In the genomic region with DNA sequence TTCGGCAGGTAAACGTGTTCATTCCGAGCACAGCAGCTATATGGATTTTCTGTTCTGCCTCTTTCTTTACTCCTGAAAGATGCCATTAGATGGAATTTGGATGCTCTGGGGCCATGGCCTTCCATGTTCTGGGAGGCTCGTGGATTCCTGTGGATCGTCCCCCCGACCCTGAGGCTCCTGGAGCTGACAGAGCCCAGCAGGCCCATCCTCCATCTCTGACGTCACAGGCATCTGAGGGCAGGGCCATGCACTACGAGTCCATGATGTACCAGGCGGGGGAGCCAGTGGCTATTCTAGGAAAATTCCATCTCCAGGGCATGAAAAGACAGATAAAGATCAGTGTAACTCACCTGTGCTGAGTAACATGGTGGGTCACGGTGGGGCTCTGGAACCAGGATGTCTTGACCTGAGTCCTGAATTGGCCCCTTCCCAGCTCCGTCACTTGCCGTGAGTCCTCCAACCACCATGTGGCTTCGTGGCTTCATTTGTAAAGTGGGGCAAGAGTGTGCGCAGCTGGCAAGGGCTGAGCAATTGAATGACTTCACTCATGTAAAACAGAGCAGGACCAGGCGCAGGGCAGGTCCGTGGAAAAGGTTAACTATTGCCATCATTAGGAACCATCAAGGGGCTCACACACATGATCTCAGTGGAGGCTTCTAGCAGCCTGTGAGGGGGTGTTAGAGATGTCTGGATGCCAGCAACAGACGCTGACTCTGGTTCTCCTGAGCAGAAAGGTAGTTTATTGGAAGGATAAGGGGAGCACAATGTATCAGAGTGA, we compare ENCODE assay signal across 7 cellular contexts.
DNase-seq lines count a peak whose midpoint lies in the region; ATAC-seq, FAIRE-seq and TF ChIP-seq lines count a peak whose summit lies in the region.
"Not testable (repeated sequence)": the region's sequence is repeated elsewhere in the genome, so short reads cannot be mapped to it uniquely, and the experiment has no call there.

No MANE protein-coding gene starts in this region.

- H3K4me1 ChIP-seq in endodermal cell (ENCODE audit: control insufficient read depth, insufficient read depth, low read length); mucosa of descending colon (ENCODE audit: low read depth): not testable (repeated sequence)
- peaks cover 31% of the 10 kb centered on the region for H3K4me1 ChIP-seq in stomach smooth muscle (ENCODE audit: control insufficient read depth, insufficient read depth, low read length)

- not testable (repeated sequence) for TF ChIP-seq CTCF in endodermal cell (conservative IDR thresholded peaks at IDR 0.05); mucosa of descending colon (IDR thresholded peaks at IDR 0.05)

- 79 to 85% methylated on average over 2 to 13 of the region's 17 CpGs for WGBS in endodermal cell (ENCODE audit: insufficient coverage in 1 of 2, insufficient read length in 1 of 2), 2 experiments

- peak; percentile 28 for FAIRE-seq in GM19239 (lab: Jason Lieb, UNC)

- not testable (repeated sequence) for H3K27me3 ChIP-seq in endodermal cell (ENCODE audit: control insufficient read depth, insufficient read depth, low read length, poor library complexity, severe bottlenecking); stomach smooth muscle (ENCODE audit: control insufficient read depth in 1 of 2, insufficient read depth in 2 of 2, low read length in 2 of 2)

- H3K27ac ChIP-seq in endodermal cell (ENCODE audit: low read depth, low read length): not testable (repeated sequence)
- H3K27ac ChIP-seq in stomach smooth muscle (ENCODE audit: low read length): peak overlapping the region; percentile 64

- not testable (repeated sequence) for DNase-seq in GM19239 (ENCODE audit: insufficient read length, low spot score); mucosa of descending colon
- peak; percentile 1 for DNase-seq in NCI-H774 (lab: John Stamatoyannopoulos, UW)
- peak; percentile 56 for DNase-seq in activated effector memory CD4-positive, alpha-beta T cell treated with anti-CD3 and anti-CD28 coated beads, Interleukin-2, amount 50 U/mL, for 16 hours
- DNase-seq in endodermal cell: peak; percentile 70
- DNase-seq in iPS DF 4.7 (ENCODE audit: extremely low read depth, low spot score): peak; percentile 3

- not testable (repeated sequence) for H3K4me3 ChIP-seq in endodermal cell (ENCODE audit: low read length); mucosa of descending colon; stomach smooth muscle (ENCODE audit: low read length in 2 of 2)

- H3K36me3 ChIP-seq in endodermal cell (ENCODE audit: control insufficient read depth, insufficient read depth, low read length); mucosa of descending colon (ENCODE audit: low read depth); stomach smooth muscle (ENCODE audit: control insufficient read depth in 2 of 2, insufficient read depth in 2 of 2, low read length in 2 of 2): not testable (repeated sequence)

- not testable (repeated sequence) for H3K27me3 Mint-ChIP-seq in endodermal cell (ENCODE audit: insufficient read depth)

- H3K4me1 Mint-ChIP-seq in endodermal cell: not testable (repeated sequence)

- peaks cover 10% of the 10 kb centered on the region for H3K9me3 Mint-ChIP-seq in endodermal cell

- not testable (repeated sequence) for H3K9ac ChIP-seq in endodermal cell (ENCODE audit: extremely low read depth, low read length, poor library complexity, severe bottlenecking)
- H3K9ac ChIP-seq in stomach smooth muscle (ENCODE audit: low read length in 2 of 2): peak overlapping the region in 1 of 2 donors; percentile 0

- not testable (repeated sequence) for H3K9me3 ChIP-seq in endodermal cell (ENCODE audit: control insufficient read depth, low read length); mucosa of descending colon; stomach smooth muscle (ENCODE audit: control insufficient read depth in 2 of 2, low read length in 2 of 2)

- peak; percentile 16 for ATAC-seq in mucosa of descending colon

- not testable (repeated sequence) for H3K36me3 Mint-ChIP-seq in endodermal cell (ENCODE audit: low read depth)

- intact Hi-C loops in mucosa of descending colon (cut with DNase I, micrococcal nuclease): not testable (repeated sequence)

- not testable (repeated sequence) for H3K4me3 Mint-ChIP-seq in endodermal cell

- H3K27ac Mint-ChIP-seq in endodermal cell: not testable (repeated sequence)
